Comparison of ENCODE assay signal across 28 cellular contexts in genomic region chr4:55633903-55634302, GRCh38. TPM values are rescaled to one million over a fixed set of nuclear protein-coding genes. Genes with fewer than 3 reads are reported as not detected.
"Had no signal": no experiment of that assay in that cellular context is flagged by ENCODE, and none has a peak within 500 bp of the region (broad histone marks: within the 10 kb centered on the region; RNA-seq: fewer than 3 reads in every experiment).

No MANE protein-coding gene starts in this region.

- H3K4me1 ChIP-seq: testis had no signal

- H3K4me3 Mint-ChIP-seq: activated CD4-positive, alpha-beta memory T cell treated with anti-CD3 and anti-CD28 coated beads for 36 hours; activated naive CD4-positive, alpha-beta T cell treated with anti-CD3 and anti-CD28 coated beads for 36 hours; immature natural killer cell; stimulated activated naive B cell treated with anti-CD40 and anti-IgM and Interleukin-4, amounts not matched to agents 10 μg/mL and 1 μg/mL and 100 μg/mL, for 72 hours had no signal

- H3K27me3 ChIP-seq: testis had no signal

- H3K9me3 Mint-ChIP-seq: activated CD4-positive, alpha-beta memory T cell treated with anti-CD3 and anti-CD28 coated beads for 36 hours; activated naive CD4-positive, alpha-beta T cell treated with anti-CD3 and anti-CD28 coated beads for 36 hours; naive thymus-derived CD4-positive, alpha-beta T cell had no signal

- H3K27ac Mint-ChIP-seq: activated CD4-positive, alpha-beta memory T cell treated with anti-CD3 and anti-CD28 coated beads for 36 hours; activated naive CD4-positive, alpha-beta T cell treated with anti-CD3 and anti-CD28 coated beads for 36 hours; immature natural killer cell; stimulated activated naive B cell treated with anti-CD40 and anti-IgM and Interleukin-4, amounts not matched to agents 10 μg/mL and 1 μg/mL and 100 μg/mL, for 72 hours; T-helper 17 cell; type B pancreatic cell had no signal

- H3K4me3 ChIP-seq: cardiac muscle cell, heart right ventricle, left lung, lung, sigmoid colon, smooth muscle cell, testis had no signal

- H3K9me3 ChIP-seq: heart right ventricle, left lung, sigmoid colon, testis had no signal

- H3K36me3 Mint-ChIP-seq: activated CD4-positive, alpha-beta memory T cell treated with anti-CD3 and anti-CD28 coated beads for 36 hours; naive thymus-derived CD4-positive, alpha-beta T cell; stimulated activated naive B cell treated with anti-CD40 and anti-IgM and Interleukin-4, amounts not matched to agents 10 μg/mL and 1 μg/mL and 100 μg/mL, for 72 hours; type B pancreatic cell had no signal

- DNase-seq: activated CD4-positive, alpha-beta memory T cell treated with anti-CD3 and anti-CD28 coated beads for 36 hours; activated CD4-positive, alpha-beta T cell treated with anti-CD3 and anti-CD28 coated beads for 4 hours; activated CD4-positive, CD25-positive, alpha-beta regulatory T cell; activated effector memory CD4-positive, alpha-beta T cell treated with Interleukin-2 at 50 U/mL for 16 hours; activated naive CD4-positive, alpha-beta T cell treated with anti-CD3 and anti-CD28 coated beads for 36 hours; activated T-cell treated with anti-CD3 and anti-CD28 coated beads, Interleukin-2, amount 50 U/mL, for 48 hours; heart right ventricle; immature natural killer cell; left lung; naive thymus-derived CD4-positive, alpha-beta T cell; nucleus accumbens; posterior cingulate gyrus; retina; sigmoid colon; stimulated activated CD4-positive, alpha-beta T cell treated with anti-CD3 and anti-CD28 coated beads, Interleukin-15, amount 100 ng/mL, for 24 hours; stimulated activated CD8-positive, alpha-beta memory T cell treated with anti-CD3 and anti-CD28 coated beads, Interleukin-4, amount 100 ng/mL, for 48 hours; stimulated activated naive B cell treated with anti-CD40 and anti-IgM and Interleukin-4, amounts not matched to agents 10 μg/mL and 1 μg/mL and 100 μg/mL, for 72 hours; SW 1271; T-helper 17 cell; testis had no signal

- H3K36me3 ChIP-seq: cardiac muscle cell, heart right ventricle, left lung, sigmoid colon had no signal

- H3K4me2 ChIP-seq: smooth muscle cell had no signal

- H3K27ac ChIP-seq: cardiac muscle cell, heart right ventricle, left lung, sigmoid colon, testis had no signal

RNA-seq across cellular contexts. Expression of gene NMU, which starts 2.2 kb away (rescaled TPM):
- total RNA-seq: activated naive CD4-positive, alpha-beta T cell treated with anti-CD3 and anti-CD28 coated beads for 36 hours; fibroblast of villous mesenchyme; heart right ventricle; naive thymus-derived CD4-positive, alpha-beta T cell; smooth muscle cell; T-helper 17 cell had no signal
- polyA plus RNA-seq: heart right ventricle; immature natural killer cell; naive thymus-derived CD4-positive, alpha-beta T cell; smooth muscle cell had no signal

RNA-seq across cellular contexts. Expression of gene PDCL2, which starts 41.9 kb away (rescaled TPM):
- total RNA-seq: activated CD4-positive, alpha-beta memory T cell treated with anti-CD3 and anti-CD28 coated beads for 36 hours; activated naive CD4-positive, alpha-beta T cell treated with anti-CD3 and anti-CD28 coated beads for 36 hours; cardiac muscle cell; cerebellum; epithelial cell of proximal tubule; fibroblast of villous mesenchyme; heart right ventricle; kidney epithelial cell; left lung; lung; naive thymus-derived CD4-positive, alpha-beta T cell; sigmoid colon; smooth muscle cell; T-helper 17 cell had no signal
- polyA plus RNA-seq: cardiac muscle cell; heart right ventricle; immature natural killer cell; lung; naive thymus-derived CD4-positive, alpha-beta T cell; sigmoid colon; smooth muscle cell had no signal
